ENCODE assay signal across 16 cellular contexts in the genomic region with DNA sequence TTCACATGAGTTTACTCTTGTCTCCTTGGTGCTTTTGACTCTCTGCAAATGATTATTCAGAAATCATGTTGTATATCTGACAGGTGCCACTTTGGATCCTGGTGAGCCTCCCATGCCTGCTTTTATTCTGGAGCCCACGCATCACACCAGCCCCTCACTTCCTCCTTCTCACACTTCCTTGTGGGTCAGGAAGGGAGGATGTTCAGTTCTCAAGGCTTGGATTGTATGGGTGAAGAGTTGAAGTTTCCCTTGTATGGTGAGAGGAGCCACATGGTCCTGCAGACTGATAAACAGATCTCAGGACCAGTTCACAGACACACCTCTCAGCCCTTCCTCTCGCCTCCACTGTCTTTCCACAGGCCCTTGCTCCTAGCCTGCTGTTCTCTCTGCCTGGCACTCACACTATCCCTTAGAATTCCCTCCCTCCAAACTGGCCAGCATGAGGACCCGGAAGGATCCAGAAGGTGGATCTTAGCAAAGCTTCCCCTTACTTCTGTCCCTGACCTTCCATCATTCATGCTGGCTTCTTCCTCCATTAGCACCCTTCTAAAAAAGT.
DNase-seq lines count a peak whose midpoint lies in the region; ATAC-seq and TF ChIP-seq lines count a peak whose summit lies in the region.
"Had no signal": no experiment of that assay in that cellular context is flagged by ENCODE, and none has a peak within 500 bp of the region (broad histone marks: within the 10 kb centered on the region; RNA-seq: fewer than 3 reads in every experiment).

No MANE protein-coding gene starts in this region.

- no peaks in the 10 kb centered on the region for H3K4me1 Mint-ChIP-seq in activated naive CD4-positive, alpha-beta T cell treated with anti-CD3 and anti-CD28 coated beads, Interleukin-2, amount 50 U/mL, for 24 hours
- H3K4me1 Mint-ChIP-seq in stimulated activated memory B cell treated with anti-CD40 and anti-IgM and Interleukin-4, amounts not matched to agents 10 μg/mL and 1 μg/mL and 100 μg/mL, for 72 hours = no peaks in the 10 kb centered on the region

- no peak for DNase-seq in activated naive CD4-positive, alpha-beta T cell treated with anti-CD3 and anti-CD28 coated beads, Interleukin-2, amount 50 U/mL, for 72 hours (ENCODE audit: low spot score in 2 of 2)
- DNase-seq in islet precursor cell (peak; percentile 18), gastrocnemius medialis (no peak), NCI-H526 treated with DMSO at 0.1 percent for 48 hours (lab: John Stamatoyannopoulos, UW) (no peak), OCI-M2 (lab: John Stamatoyannopoulos, UW; ENCODE audit: unreplicated experiment) (no peak)
- DNase-seq: CD4-positive, alpha-beta T cell; DMS153; DMS79 had no signal

- peaks cover 4% of the 10 kb centered on the region for H3K9me3 Mint-ChIP-seq in activated naive CD4-positive, alpha-beta T cell treated with anti-CD3 and anti-CD28 coated beads, Interleukin-2, amount 50 U/mL, for 24 hours
- H3K9me3 Mint-ChIP-seq in activated naive CD4-positive, alpha-beta T cell treated with anti-CD3 and anti-CD28 coated beads, Interleukin-2, amount 50 U/mL, for 72 hours = peaks cover 0 to 6% of the 10 kb centered on the region in 2 donors
- H3K9me3 Mint-ChIP-seq in stimulated activated memory B cell treated with anti-CD40 and anti-IgM and Interleukin-4, amounts not matched to agents 10 μg/mL and 1 μg/mL and 100 μg/mL, for 72 hours = no peaks in the 10 kb centered on the region
- H3K9me3 Mint-ChIP-seq: CD4-positive, alpha-beta T cell; H9 had no signal

- TF ChIP-seq POLR2A in gastrocnemius medialis (IDR thresholded peaks at IDR 0.05) = no peak

- ATAC-seq in activated naive CD4-positive, alpha-beta T cell treated with anti-CD3 and anti-CD28 coated beads, Interleukin-2, amount 50 U/mL, for 72 hours = no peak
- ATAC-seq in stimulated activated memory B cell treated with anti-CD40 and anti-IgM and Interleukin-4, amounts not matched to agents 10 μg/mL and 1 μg/mL and 100 μg/mL, for 72 hours = peak; percentile 21
- no peak for ATAC-seq in gastrocnemius medialis
- ATAC-seq: GM12878, HepG2 had no signal

- no peaks in the 10 kb centered on the region for H3K36me3 Mint-ChIP-seq in activated naive CD4-positive, alpha-beta T cell treated with anti-CD3 and anti-CD28 coated beads, Interleukin-2, amount 50 U/mL, for 24 hours
- H3K36me3 Mint-ChIP-seq in activated naive CD4-positive, alpha-beta T cell treated with anti-CD3 and anti-CD28 coated beads, Interleukin-2, amount 50 U/mL, for 72 hours = no peaks in the 10 kb centered on the region
- H3K36me3 Mint-ChIP-seq in stimulated activated memory B cell treated with anti-CD40 and anti-IgM and Interleukin-4, amounts not matched to agents 10 μg/mL and 1 μg/mL and 100 μg/mL, for 72 hours = no peaks in the 10 kb centered on the region

- in situ Hi-C loops in gastrocnemius medialis (cut with MboI; ENCODE audit: low sequenced_read_pairs in 4 of 4) = no loop called here

- no peaks in the 10 kb centered on the region for H3K36me3 ChIP-seq in gastrocnemius medialis

- no peaks in the 10 kb centered on the region for H3K9me3 ChIP-seq in gastrocnemius medialis
- H3K9me3 ChIP-seq: A549 had no signal

- H3K27me3 Mint-ChIP-seq in activated naive CD4-positive, alpha-beta T cell treated with anti-CD3 and anti-CD28 coated beads, Interleukin-2, amount 50 U/mL, for 24 hours = no peaks in the 10 kb centered on the region
- peaks cover under 1% of the 10 kb centered on the region for H3K27me3 Mint-ChIP-seq in stimulated activated memory B cell treated with anti-CD40 and anti-IgM and Interleukin-4, amounts not matched to agents 10 μg/mL and 1 μg/mL and 100 μg/mL, for 72 hours
- H3K27me3 Mint-ChIP-seq: CD4-positive, alpha-beta T cell had no signal

- no peaks in the 10 kb centered on the region for H3K4me1 ChIP-seq in gastrocnemius medialis

- no peak for TF ChIP-seq CTCF in gastrocnemius medialis (IDR thresholded peaks at IDR 0.05 in 4 of 5, conservative IDR thresholded peaks at IDR 0.05 in 1 of 5)

- H3K27ac ChIP-seq in gastrocnemius medialis = no peak overlapping the region
- H3K27ac ChIP-seq: 22Rv1, C4-2B had no signal

- H3K27ac Mint-ChIP-seq in activated naive CD4-positive, alpha-beta T cell treated with anti-CD3 and anti-CD28 coated beads, Interleukin-2, amount 50 U/mL, for 24 hours = peak overlapping the region; percentile 30
- no peak overlapping the region for H3K27ac Mint-ChIP-seq in activated naive CD4-positive, alpha-beta T cell treated with anti-CD3 and anti-CD28 coated beads, Interleukin-2, amount 50 U/mL, for 72 hours
- no peak overlapping the region for H3K27ac Mint-ChIP-seq in stimulated activated memory B cell treated with anti-CD40 and anti-IgM and Interleukin-4, amounts not matched to agents 10 μg/mL and 1 μg/mL and 100 μg/mL, for 72 hours
- H3K27ac Mint-ChIP-seq: CD4-positive, alpha-beta T cell; H9 had no signal

- H3K27me3 ChIP-seq in gastrocnemius medialis = no peaks in the 10 kb centered on the region

- no peak overlapping the region for H3K4me3 Mint-ChIP-seq in activated naive CD4-positive, alpha-beta T cell treated with anti-CD3 and anti-CD28 coated beads, Interleukin-2, amount 50 U/mL, for 24 hours
- H3K4me3 Mint-ChIP-seq in stimulated activated memory B cell treated with anti-CD40 and anti-IgM and Interleukin-4, amounts not matched to agents 10 μg/mL and 1 μg/mL and 100 μg/mL, for 72 hours = no peak overlapping the region
- H3K4me3 Mint-ChIP-seq: CD4-positive, alpha-beta T cell; H9 had no signal

- intact Hi-C loops in gastrocnemius medialis (cut with DNase I; ENCODE audit: low total_unique reads) = loop anchor here (5.0 kb wide), 1 partner anchor 146 kb away; no protein-coding TSS in a partner anchor

- H3K4me3 ChIP-seq in gastrocnemius medialis = no peak overlapping the region
- H3K4me3 ChIP-seq: A549, GM12878 had no signal
